ENCODE assay signal across 10 cellular contexts in the genomic region with DNA sequence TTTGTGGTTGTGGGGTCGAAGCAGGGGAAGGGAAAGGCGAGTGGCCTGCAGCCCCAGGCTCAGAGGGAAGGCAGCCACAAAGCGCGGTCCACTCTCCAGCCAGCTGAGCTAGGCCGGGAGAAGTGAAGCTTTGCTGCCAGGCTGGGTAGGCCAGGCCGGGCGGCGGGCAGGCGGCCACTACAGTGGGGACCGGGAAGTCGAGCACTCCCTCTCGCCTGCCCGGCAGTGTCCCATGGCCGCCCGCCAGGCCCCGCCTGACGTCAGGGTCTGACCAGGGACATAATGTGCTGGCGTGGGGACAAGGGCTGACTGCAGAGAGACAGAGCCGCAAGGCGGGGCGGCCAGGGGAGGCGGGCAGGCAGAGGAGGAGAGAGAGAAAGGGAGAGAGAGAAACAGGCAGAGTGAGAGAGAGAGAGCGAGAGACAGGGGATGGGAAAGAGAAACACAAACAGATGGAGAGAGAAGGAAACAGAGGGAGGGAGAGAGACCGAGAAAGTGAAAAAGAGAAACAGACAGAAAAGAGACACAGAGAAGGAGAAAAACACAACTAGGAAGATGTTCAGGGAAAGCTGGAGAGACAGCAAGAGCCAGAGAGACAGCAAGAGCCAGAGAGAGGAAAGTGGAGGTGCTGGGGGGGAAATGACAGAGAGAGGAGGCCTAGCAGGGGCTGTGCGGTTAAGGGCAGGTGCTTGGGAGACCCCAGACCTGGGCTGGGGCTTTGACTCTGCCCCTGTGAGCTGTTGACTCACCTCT.
A peak's percentile ranks its signal among the peaks of the same experiment; 100 is the strongest.
DNase-seq lines count a peak whose midpoint lies in the region; ATAC-seq and TF ChIP-seq lines count a peak whose summit lies in the region.
"Had no signal": no experiment of that assay in that cellular context is flagged by ENCODE, and none has a peak within 500 bp of the region (broad histone marks: within the 10 kb centered on the region; RNA-seq: fewer than 3 reads in every experiment).

No MANE protein-coding gene starts in this region.

- H3K36me3 ChIP-seq in mucosa of rectum (ENCODE audit: control insufficient read depth in 2 of 2, insufficient read depth in 2 of 2, low read length in 2 of 2): no peaks in the 10 kb centered on the region
- H3K36me3 ChIP-seq in uterus: no peaks in the 10 kb centered on the region

- POLR2A ChIA-PET in activated CD8-positive, alpha-beta T cell treated with anti-CD3 and anti-CD28 coated beads, Interleukin-2, amount 10 ng/mL, durations not matched to agents 7 days and 5 days (lab: Charles Lee): no interaction called here
- POLR2A ChIA-PET in activated CD8-positive, alpha-beta T cell treated with anti-CD3 and anti-CD28 coated beads for 36 hours (lab: Charles Lee): no interaction called here

- peak overlapping the region; percentile 72 to 82 for H3K9ac ChIP-seq in mucosa of rectum (ENCODE audit: low read depth in 1 of 2, low read length in 2 of 2)

- H3K27me3 ChIP-seq in mucosa of rectum (ENCODE audit: control insufficient read depth in 2 of 2, insufficient read depth in 2 of 2, low read length in 2 of 2) (no peaks in the 10 kb centered on the region), uterus (no peaks in the 10 kb centered on the region)

- intact Hi-C loops in activated CD8-positive, alpha-beta T cell treated with anti-CD3 and anti-CD28 coated beads for 36 hours (cut with micrococcal nuclease): no loop called here
- intact Hi-C loops in uterus (cut with DNase I; ENCODE audit: low total_unique reads): no loop called here

- DNase-seq in activated CD8-positive, alpha-beta T cell treated with anti-CD3 and anti-CD28 coated beads, Interleukin-2, amount 10 ng/mL, durations not matched to agents 7 days and 5 days: no peak
- no peak for DNase-seq in activated CD8-positive, alpha-beta T cell treated with anti-CD3 and anti-CD28 coated beads for 36 hours
- DNase-seq in epithelial cell of prostate (ENCODE audit: low read depth, low spot score): no peak
- DNase-seq in uterus: peak; percentile 99 to 100
- no peak for DNase-seq in AML-193 (lab: John Stamatoyannopoulos, UW)
- DNase-seq in activated CD8-positive, alpha-beta memory T cell treated with anti-CD3 and anti-CD28 coated beads for 24 hours: no peak

- H3K27ac Mint-ChIP-seq in activated CD8-positive, alpha-beta T cell treated with anti-CD3 and anti-CD28 coated beads, Interleukin-2, amount 10 ng/mL, durations not matched to agents 7 days and 5 days: peak overlapping the region; percentile 39
- no peak overlapping the region for H3K27ac Mint-ChIP-seq in activated CD8-positive, alpha-beta T cell treated with anti-CD3 and anti-CD28 coated beads for 36 hours
- H3K27ac Mint-ChIP-seq: B cell, IgD-negative memory B cell had no signal

- H3K4me1 ChIP-seq in mucosa of rectum (ENCODE audit: control insufficient read depth in 2 of 2, insufficient read depth in 2 of 2, low read length in 2 of 2) (peaks cover 22 to 36% of the 10 kb centered on the region in 2 donors), uterus (peaks cover 0 to 20% of the 10 kb centered on the region in 2 donors)

- no peaks in the 10 kb centered on the region for H3K36me3 Mint-ChIP-seq in activated CD8-positive, alpha-beta T cell treated with anti-CD3 and anti-CD28 coated beads, Interleukin-2, amount 10 ng/mL, durations not matched to agents 7 days and 5 days (ENCODE audit: low read depth)
- H3K36me3 Mint-ChIP-seq in activated CD8-positive, alpha-beta T cell treated with anti-CD3 and anti-CD28 coated beads for 36 hours (ENCODE audit: low read depth): no peaks in the 10 kb centered on the region
- H3K36me3 Mint-ChIP-seq: IgD-negative memory B cell had no signal

- H3K4me3 ChIP-seq in mucosa of rectum (ENCODE audit: low read length in 2 of 2) (peak overlapping the region; percentile 5 to 32), uterus (no peak overlapping the region)

- H3K9me3 ChIP-seq in mucosa of rectum (ENCODE audit: control insufficient read depth in 2 of 2, low read length in 2 of 2) (no peaks in the 10 kb centered on the region), uterus (no peaks in the 10 kb centered on the region)

- H3K27me3 Mint-ChIP-seq in activated CD8-positive, alpha-beta T cell treated with anti-CD3 and anti-CD28 coated beads, Interleukin-2, amount 10 ng/mL, durations not matched to agents 7 days and 5 days (ENCODE audit: low read depth): peaks cover 30% of the 10 kb centered on the region
- peaks cover 2% of the 10 kb centered on the region for H3K27me3 Mint-ChIP-seq in activated CD8-positive, alpha-beta T cell treated with anti-CD3 and anti-CD28 coated beads for 36 hours

- no peak for TF ChIP-seq CTCF in activated CD8-positive, alpha-beta T cell treated with anti-CD3 and anti-CD28 coated beads for 36 hours (IDR thresholded peaks at IDR 0.05)
- TF ChIP-seq CTCF in uterus (IDR thresholded peaks at IDR 0.05): no peak

- CTCF ChIA-PET in activated CD8-positive, alpha-beta T cell treated with anti-CD3 and anti-CD28 coated beads, Interleukin-2, amount 10 ng/mL, durations not matched to agents 7 days and 5 days (lab: Charles Lee): interaction anchor here (1.1 kb wide), 1 partner anchor 51 kb away, joined by 3 read pairs; no protein-coding TSS in a partner anchor
- CTCF ChIA-PET in activated CD8-positive, alpha-beta T cell treated with anti-CD3 and anti-CD28 coated beads for 36 hours (lab: Charles Lee): no interaction called here

- no peaks in the 10 kb centered on the region for H3K9me3 Mint-ChIP-seq in activated CD8-positive, alpha-beta T cell treated with anti-CD3 and anti-CD28 coated beads, Interleukin-2, amount 10 ng/mL, durations not matched to agents 7 days and 5 days (ENCODE audit: insufficient read depth)
- no peaks in the 10 kb centered on the region for H3K9me3 Mint-ChIP-seq in activated CD8-positive, alpha-beta T cell treated with anti-CD3 and anti-CD28 coated beads for 36 hours

- H3K27ac ChIP-seq in epithelial cell of prostate: peak overlapping the region; percentile 70
- H3K27ac ChIP-seq in mucosa of rectum (ENCODE audit: low read depth in 2 of 2, low read length in 2 of 2): peak overlapping the region; percentile 95 to 99
- H3K27ac ChIP-seq in uterus: peak overlapping the region; percentile 95 to 100

- H3K4me1 Mint-ChIP-seq in activated CD8-positive, alpha-beta T cell treated with anti-CD3 and anti-CD28 coated beads, Interleukin-2, amount 10 ng/mL, durations not matched to agents 7 days and 5 days (ENCODE audit: low read depth): no peaks in the 10 kb centered on the region
- no peaks in the 10 kb centered on the region for H3K4me1 Mint-ChIP-seq in activated CD8-positive, alpha-beta T cell treated with anti-CD3 and anti-CD28 coated beads for 36 hours (ENCODE audit: low read depth)
- H3K4me1 Mint-ChIP-seq: B cell had no signal

- no peak for ATAC-seq in activated CD8-positive, alpha-beta T cell treated with anti-CD3 and anti-CD28 coated beads, Interleukin-2, amount 10 ng/mL, durations not matched to agents 7 days and 5 days
- ATAC-seq in activated CD8-positive, alpha-beta T cell treated with anti-CD3 and anti-CD28 coated beads for 36 hours: no peak
- no peak for ATAC-seq in HG03108 (IDR thresholded peaks at IDR 0.05; ENCODE audit: unreplicated experiment)

- H3K4me3 Mint-ChIP-seq in activated CD8-positive, alpha-beta T cell treated with anti-CD3 and anti-CD28 coated beads, Interleukin-2, amount 10 ng/mL, durations not matched to agents 7 days and 5 days: no peak overlapping the region
- no peak overlapping the region for H3K4me3 Mint-ChIP-seq in activated CD8-positive, alpha-beta T cell treated with anti-CD3 and anti-CD28 coated beads for 36 hours
- H3K4me3 Mint-ChIP-seq: B cell, IgD-negative memory B cell had no signal

- peak; percentile 79 to 90 for TF ChIP-seq POLR2A in uterus (IDR thresholded peaks at IDR 0.05)

Comparison
In these comparisons a context has a peak if more than half of its experiments do, and no peak if none do; other contexts are left out.
1. DNase-seq: peak in uterus (2 of 2); none in activated CD8-positive, alpha-beta T cell treated with anti-CD3 and anti-CD28 coated beads, Interleukin-2, amount 10 ng/mL, durations not matched to agents 7 days and 5 days (single experiment), activated CD8-positive, alpha-beta T cell treated with anti-CD3 and anti-CD28 coated beads for 36 hours (single experiment), epithelial cell of prostate (single experiment), AML-193 (0 of 2) and activated CD8-positive, alpha-beta memory T cell treated with anti-CD3 and anti-CD28 coated beads for 24 hours (single experiment).
2. H3K4me3 ChIP-seq: peak in mucosa of rectum (2 of 2); none in uterus (0 of 2).
3. Peak in every context shown above with its lines, with median percentiles within 50 percentile points of each other: H3K27ac ChIP-seq.